In the genomic region with DNA sequence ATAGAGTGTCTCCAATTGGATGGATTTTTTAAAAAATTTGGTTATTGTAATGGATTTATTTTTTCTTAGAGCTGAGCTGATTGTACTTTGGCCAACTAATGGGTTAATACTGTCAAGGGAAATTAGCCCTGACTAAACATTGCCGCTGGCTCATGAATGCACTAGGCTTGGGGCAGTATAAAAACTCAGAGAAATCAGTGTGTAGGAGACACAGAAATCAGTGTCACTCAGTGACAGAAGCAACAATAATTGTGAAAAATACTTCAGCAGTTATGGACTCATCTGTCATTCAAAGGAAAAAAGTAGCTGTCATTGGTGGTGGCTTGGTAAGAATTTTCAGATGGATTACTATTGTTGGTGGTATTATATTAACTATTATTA, we compare ENCODE assay signal across 8 cellular contexts. TPM values are rescaled to one million over a fixed set of nuclear protein-coding genes. Genes with fewer than 3 reads are reported as not detected.
DNase-seq lines count a peak whose midpoint lies in the region; ATAC-seq and TF ChIP-seq lines count a peak whose summit lies in the region.

A gene (plus strand): TSS at position 206 of the 381 bp plus-strand sequence. CDS start 67 bp downstream, at position 273.

- H3K9ac ChIP-seq in SK-N-SH (no peak within 1 kb of the TSS), skeletal muscle satellite cell (ENCODE audit: low read depth, low read length) (peak within 1 kb of the TSS; percentile 75)

- TF ChIP-seq RAD21 in SK-N-SH (IDR thresholded peaks at IDR 0.05; ENCODE audit: low read length), result no peak

- WGBS in SK-N-SH (ENCODE audit: low lambda C conversion rate), result 39% methylated on average over 1 of the region's 1 CpG

- no peaks in the 10 kb centered on the region for H4K20me1 ChIP-seq in SK-N-SH (ENCODE audit: insufficient read depth)

- H3K4me2 ChIP-seq in SK-N-SH (peak within 1 kb of the TSS; percentile 50), skeletal muscle satellite cell (ENCODE audit: low read length) (peak within 1 kb of the TSS; percentile 73)

- H3K36me3 ChIP-seq in SK-N-SH (replicated peaks in 1 of 2; ENCODE audit: control insufficient read depth in 1 of 2, insufficient read depth in 2 of 2, low read length in 1 of 2) (no peaks in the 10 kb centered on the region), skeletal muscle satellite cell (ENCODE audit: insufficient read depth, low read length) (no peaks in the 10 kb centered on the region)

- H3K27me3 ChIP-seq in SK-N-SH (ENCODE audit: insufficient read depth) (no peaks in the 10 kb centered on the region), skeletal muscle satellite cell (ENCODE audit: control insufficient read depth, insufficient read depth, low read length) (peaks cover 4% of the 10 kb centered on the region)

- peak; percentile 18 for ATAC-seq in HG03039 (IDR thresholded peaks at IDR 0.05; ENCODE audit: unreplicated experiment)

- peak; percentile 8 for DNase-seq in stimulated activated CD4-positive, alpha-beta T cell treated with anti-CD3 and anti-CD28 coated beads, Interleukin-15, amount 100 ng/mL, for 24 hours
- DNase-seq in stimulated activated CD4-positive, alpha-beta T cell treated with anti-CD3 and anti-CD28 coated beads, Interleukin-1b, Interleukin-23, amount 100 ng/mL, for 48 hours, result no peak
- DNase-seq in SK-N-SH, result no peak
- DNase-seq in fibroblast of villous mesenchyme (ENCODE audit: low read depth), result no peak
- DNase-seq in NCI-H1436 (lab: John Stamatoyannopoulos, UW), result no peak
- no peak for DNase-seq in NCI-H187 (lab: John Stamatoyannopoulos, UW)

- H3K9me2 ChIP-seq in SK-N-SH, result no peaks in the 10 kb centered on the region

- no peak for TF ChIP-seq EP300 in SK-N-SH (IDR thresholded peaks at IDR 0.05; ENCODE audit: borderline replicate concordance in 1 of 2, low read depth in 1 of 2, low read length in 1 of 2)

- H3K4me3 ChIP-seq in SK-N-SH (ENCODE audit: low read depth in 2 of 2, low read length in 1 of 2), result peak within 1 kb of the TSS; percentile 28 to 30; a peak in 2 of 4 replicates
- peak within 1 kb of the TSS; percentile 69 for H3K4me3 ChIP-seq in fibroblast of villous mesenchyme (ENCODE audit: low read depth, low read length)
- peak within 1 kb of the TSS; percentile 72 for H3K4me3 ChIP-seq in skeletal muscle satellite cell (ENCODE audit: low read length)

- H3F3A ChIP-seq in SK-N-SH (replicated peaks; ENCODE audit: insufficient read depth), result no peaks in the 10 kb centered on the region

- peak within 1 kb of the TSS; percentile 59 for H2AFZ ChIP-seq in SK-N-SH (ENCODE audit: low read depth)

- no peak for TF ChIP-seq CTCF in SK-N-SH (IDR thresholded peaks at IDR 0.05)
- no peak for TF ChIP-seq CTCF in fibroblast of villous mesenchyme (IDR thresholded peaks at IDR 0.05; ENCODE audit: insufficient read depth, low read depth, low read length)

- H3K9me3 ChIP-seq in SK-N-SH (no peaks in the 10 kb centered on the region), skeletal muscle satellite cell (replicated peaks; ENCODE audit: low read length) (no peaks in the 10 kb centered on the region)

- H3K4me1 ChIP-seq in SK-N-SH (ENCODE audit: control insufficient read depth in 1 of 2, insufficient read depth in 2 of 2, low read depth in 1 of 2, low read length in 1 of 2), result no peaks in the 10 kb centered on the region; a peak in 1 of 4 replicates
- H3K4me1 ChIP-seq in skeletal muscle satellite cell (ENCODE audit: control insufficient read depth, insufficient read depth, low read length), result peaks cover 3% of the 10 kb centered on the region

- no peaks in the 10 kb centered on the region for H3K79me2 ChIP-seq in SK-N-SH (ENCODE audit: insufficient read depth)

- POLR2A ChIA-PET in SK-N-SH (lab: Yijun Ruan, JAX), result no interaction called here

- no peak within 1 kb of the TSS for H3K27ac ChIP-seq in SK-N-SH (ENCODE audit: low read depth in 2 of 2, low read length in 1 of 2)

- CTCF ChIA-PET in SK-N-SH (lab: Yijun Ruan, JAX), result interaction anchor here (0.9 to 1.5 kb wide), 7 partner anchors 9 to 644 kb away, joined by 3 to 7 read pairs (median 3); no protein-coding TSS in a partner anchor

TF ChIP-seq in SK-N-SH, 30 proteins besides CTCF, POLR2A, EP300 and RAD21:
- TF ChIP-seq RFX5 (IDR thresholded peaks at IDR 0.05; ENCODE audit: low read length), result no peak
- TF ChIP-seq SMC3 (IDR thresholded peaks at IDR 0.05; ENCODE audit: low read depth, low read length), result no peak
- no peak for TF ChIP-seq TAF1 (IDR thresholded peaks at IDR 0.05; ENCODE audit: borderline replicate concordance, low read depth, low read length)
- no peak for TF ChIP-seq CHD2 (IDR thresholded peaks at IDR 0.05; ENCODE audit: low read length, partially characterized antibody)
- TF ChIP-seq POLR2AphosphoS5 (IDR thresholded peaks at IDR 0.05; ENCODE audit: low read depth, low read length), result no peak
- TF ChIP-seq, protein P1, sequence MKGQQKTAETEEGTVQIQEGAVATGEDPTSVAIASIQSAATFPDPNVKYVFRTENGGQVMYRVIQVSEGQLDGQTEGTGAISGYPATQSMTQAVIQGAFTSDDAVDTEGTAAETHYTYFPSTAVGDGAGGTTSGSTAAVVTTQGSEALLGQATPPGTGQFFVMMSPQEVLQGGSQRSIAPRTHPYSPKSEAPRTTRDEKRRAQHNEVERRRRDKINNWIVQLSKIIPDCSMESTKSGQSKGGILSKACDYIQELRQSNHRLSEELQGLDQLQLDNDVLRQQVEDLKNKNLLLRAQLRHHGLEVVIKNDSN (IDR thresholded peaks at IDR 0.05; ENCODE audit: borderline replicate concordance, low read depth), result no peak
- TF ChIP-seq ELF1 (IDR thresholded peaks at IDR 0.05), result no peak
- no peak for TF ChIP-seq SIN3A (IDR thresholded peaks at IDR 0.05; ENCODE audit: borderline replicate concordance, low read depth, low read length)
- TF ChIP-seq RXRA (IDR thresholded peaks at IDR 0.05; ENCODE audit: borderline replicate concordance, low read depth), result no peak

RNA-seq across cellular contexts. Expression of the gene that starts here (rescaled TPM):
- polyA plus RNA-seq in SK-N-SH (2012; rRNA removed), result not detected in 2 replicates
- polyA plus RNA-seq in SK-N-SH (2012; cell fraction: cytosol; rRNA removed), result under 0.01 and 0.01 TPM in 2 replicates
- polyA plus RNA-seq in SK-N-SH (2012; cell fraction: nucleus; rRNA removed), result 0.01 TPM in 1 of 2 replicates, not detected in the other
- total RNA-seq in fibroblast of villous mesenchyme, result under 0.01 TPM in 1 of 2 replicates, not detected in the other
- total RNA-seq in skeletal muscle satellite cell (2012; rRNA removed), result under 0.01 and 0.44 TPM in 2 replicates
